Comparison of ENCODE assay signal across 1 cellular context in the genomic region with DNA sequence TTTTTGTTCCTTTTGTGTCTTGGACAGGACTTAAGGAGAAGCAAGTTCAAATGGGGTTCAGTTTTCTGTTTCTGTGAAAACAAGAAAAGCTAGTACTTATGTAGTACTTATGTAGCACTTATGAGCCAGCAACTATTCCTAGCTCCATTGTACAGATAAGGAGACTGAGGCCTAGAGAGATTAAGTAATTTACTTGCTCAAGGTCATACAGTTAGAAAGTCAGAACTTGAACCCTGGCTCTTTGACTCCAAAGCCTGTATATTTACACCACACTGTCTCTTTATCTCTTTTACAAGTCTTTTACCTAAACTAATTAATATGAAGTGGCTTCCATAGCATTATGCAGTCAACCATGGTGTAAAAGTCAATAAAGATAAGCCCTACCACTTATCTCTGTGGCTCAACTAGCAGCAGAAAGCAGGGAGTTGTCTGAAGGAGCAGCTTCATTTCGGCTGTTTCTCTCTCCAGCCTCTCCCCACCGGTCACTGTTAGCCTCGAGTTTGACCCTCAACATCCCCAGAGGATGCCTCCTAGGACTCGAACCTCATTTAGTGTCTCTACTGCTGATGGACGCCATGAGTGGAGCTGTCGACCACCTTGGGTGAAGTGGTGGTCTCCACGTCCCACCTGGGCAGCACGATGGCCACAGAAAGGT.
TF ChIP-seq lines count a peak whose summit lies in the region.

No MANE protein-coding gene starts in this region.

TF ChIP-seq in HepG2, 621 proteins besides CTCF, POLR2A, EP300 and RAD21 (continued from another document):
- 0 out of 2 replicates have a peak, but pooled peaks have one; percentile 42 for TF ChIP-seq ZNF629 (CRISPR knock-in tag; conservative IDR thresholded peaks at IDR 0.05)
- no peak for TF ChIP-seq TBP (CRISPR knock-in tag; IDR thresholded peaks at IDR 0.05)
TF ChIP-seq in HepG2: peak in this region for 1.
